In the genomic region with DNA sequence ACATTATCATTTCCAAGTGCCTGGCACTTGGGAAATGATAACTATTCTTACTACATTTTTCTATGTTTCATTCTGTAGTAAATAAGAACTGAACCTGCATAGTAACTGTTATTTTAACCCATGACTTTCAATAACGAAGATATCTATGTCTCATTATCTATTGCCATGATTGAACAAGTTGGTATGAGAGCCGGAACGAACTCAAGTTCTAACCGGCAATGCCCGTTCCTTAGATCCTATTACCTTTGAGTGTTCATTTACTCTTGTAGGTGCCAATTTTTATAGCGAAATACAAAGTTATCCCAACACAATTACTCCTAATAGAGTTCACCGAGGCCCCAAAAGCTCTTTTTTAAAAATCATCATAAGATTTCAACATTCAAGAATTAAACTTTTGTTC, we compare ENCODE assay signal across 9 cellular contexts. TPM values are rescaled to one million over a fixed set of nuclear protein-coding genes. Genes with fewer than 3 reads are reported as not detected.
DNase-seq lines count a peak whose midpoint lies in the region; ATAC-seq, FAIRE-seq and TF ChIP-seq lines count a peak whose summit lies in the region.
"Had no signal": no experiment of that assay in that cellular context is flagged by ENCODE, and none has a peak within 500 bp of the region (broad histone marks: within the 10 kb centered on the region; RNA-seq: fewer than 3 reads in every experiment).

No MANE protein-coding gene starts in this region.

- TF ChIP-seq CTCF in esophagus squamous epithelium (IDR thresholded peaks at IDR 0.05) (no peak), pancreas (IDR thresholded peaks at IDR 0.05) (no peak), prostate gland (IDR thresholded peaks at IDR 0.05) (no peak)

- H3K4me3 ChIP-seq in SJCRH30 (peak overlapping the region; percentile 80), esophagus squamous epithelium (peak overlapping the region; percentile 49 to 83 (median 67)), pancreas (peak overlapping the region in 3 of 4 donors; percentile 55 to 70 (median 63)), prostate gland (peak overlapping the region in 1 of 2 donors; percentile 46)

- no peaks in the 10 kb centered on the region for H3K36me3 ChIP-seq in ES-I3 (ENCODE audit: insufficient read depth, low read length)
- H3K36me3 ChIP-seq in SJCRH30 = no peaks in the 10 kb centered on the region
- no peaks in the 10 kb centered on the region for H3K36me3 ChIP-seq in esophagus squamous epithelium
- H3K36me3 ChIP-seq in pancreas = no peaks in the 10 kb centered on the region
- H3K36me3 ChIP-seq in prostate gland = no peaks in the 10 kb centered on the region

- intact Hi-C loops in esophagus squamous epithelium (cut with DNase I) = loop anchor here (10.0 kb wide), 1 partner anchor 134 kb away; no protein-coding TSS in a partner anchor
- intact Hi-C loops in pancreas (cut with DNase I) = loop anchor here in 1 of 3 donors (5.0 kb wide), 1 partner anchor 116 kb away; no protein-coding TSS in a partner anchor
- intact Hi-C loops in prostate gland (cut with DNase I) = loop anchor here (2.0 to 5.0 kb wide), 2 partner anchors 78 to 136 kb away; no protein-coding TSS in a partner anchor
- intact Hi-C loops in head of caudate nucleus (cut with DNase I) = loop anchor here (5.0 kb wide), 2 partner anchors 74 to 136 kb away; no protein-coding TSS in a partner anchor

- peak overlapping the region; percentile 50; the same call in 1 of the 2 replicates for H3K9ac ChIP-seq in ES-I3 (ENCODE audit: low read depth, low read length)

- H3K27me3 ChIP-seq in SJCRH30 (no peaks in the 10 kb centered on the region), esophagus squamous epithelium (peaks cover 0 to 25% (median 0%) of the 10 kb centered on the region in 4 donors), pancreas (no peaks in the 10 kb centered on the region), prostate gland (replicated peaks; ENCODE audit: insufficient read depth) (no peaks in the 10 kb centered on the region)

- H3K9me3 ChIP-seq in ES-I3 (ENCODE audit: control insufficient read depth, insufficient read depth, low read length) (no peaks in the 10 kb centered on the region), SJCRH30 (replicated peaks) (no peaks in the 10 kb centered on the region), esophagus squamous epithelium (no peaks in the 10 kb centered on the region), pancreas (no peaks in the 10 kb centered on the region), prostate gland (no peaks in the 10 kb centered on the region)

- ATAC-seq in pancreas = no peak

- in situ Hi-C loops in KBM-7 (cut with MboI; ENCODE audit: low pct_unique_long_range_greater_than_20kb, low sequenced_read_pairs) = no loop called here

- FAIRE-seq in pancreas (lab: Jason Lieb, UNC) = no peak

- H3K4me1 ChIP-seq in ES-I3 (ENCODE audit: insufficient read depth, low read length) = no peaks in the 10 kb centered on the region; the same call in 1 of the 2 replicates
- H3K4me1 ChIP-seq in SJCRH30 = peaks cover 20% of the 10 kb centered on the region
- peaks cover 6 to 37% (median 11%) of the 10 kb centered on the region in 3 donors for H3K4me1 ChIP-seq in esophagus squamous epithelium
- H3K4me1 ChIP-seq in pancreas = peaks cover 0 to 15% (median 4%) of the 10 kb centered on the region in 3 donors
- H3K4me1 ChIP-seq in prostate gland (replicated peaks) = no peaks in the 10 kb centered on the region

- no peak for TF ChIP-seq POLR2A in esophagus squamous epithelium (IDR thresholded peaks at IDR 0.05)
- TF ChIP-seq POLR2A in prostate gland (IDR thresholded peaks at IDR 0.05) = no peak

- DNase-seq in SJCRH30 (peak in 1 of 2 experiments; percentile 53), esophagus squamous epithelium (lab: John Stamatoyannopoulos, UW) (no peak), pancreas (no peak), prostate gland (ENCODE audit: low spot score) (no peak), glomerular visceral epithelial cell (ENCODE audit: extremely low spot score) (no peak), head of caudate nucleus (no peak), KBM-7 (no peak)
- DNase-seq: activated gamma-delta T cell had no signal

- WGBS in esophagus squamous epithelium, 2 donors = 44 to 49% methylated on average over 7 of the region's 7 CpGs
- WGBS in pancreas, 2 donors = 17 to 28% methylated on average over 7 of the region's 7 CpGs
- WGBS in prostate gland = 57% methylated on average over 7 of the region's 7 CpGs

- H3K27ac ChIP-seq in SJCRH30 (peak overlapping the region; percentile 97), esophagus squamous epithelium (peak overlapping the region in 2 of 4 donors; percentile 87), pancreas (peak overlapping the region; percentile 91 to 95 (median 92)), prostate gland (peak overlapping the region in 1 of 2 donors; percentile 73)

RNA-seq across cellular contexts. Expression of a gene that starts 0.9 kb away (rescaled TPM):
- total RNA-seq in SJCRH30 (2014; rRNA removed; shearing (Covaris generic)) = 121 and 129 TPM in 2 replicates
- total RNA-seq in esophagus squamous epithelium (10 to 100 TPM in 3 of 4 donors, 1 to 10 TPM in 1; 3.8 to 25.0 (median 18.6) TPM), pancreas (10 to 100 TPM; 10.7 to 23.5 (median 17.9) TPM), prostate gland (10 to 100 TPM; 14.2 to 17.0 TPM)
- polyA plus RNA-seq in pancreas = 1 to 10 TPM; 2.0 to 2.7 TPM
